18 cellular contexts compared by ENCODE assay signal in genomic region chr22:45960477-45961386, GRCh38. TPM values are rescaled to one million over a fixed set of nuclear protein-coding genes. Genes with fewer than 3 reads are reported as not detected.
DNase-seq lines count a peak whose midpoint lies in the region; ATAC-seq and TF ChIP-seq lines count a peak whose summit lies in the region.
"Had no signal": no experiment of that assay in that cellular context is flagged by ENCODE, and none has a peak within 500 bp of the region (broad histone marks: within the 10 kb centered on the region; RNA-seq: fewer than 3 reads in every experiment).

No MANE protein-coding gene starts in this region.

- no peaks in the 10 kb centered on the region for H3K27me3 Mint-ChIP-seq in WTC11 (ENCODE audit: low read depth)

- H3K9me3 Mint-ChIP-seq in WTC11 = no peaks in the 10 kb centered on the region
- H3K9me3 Mint-ChIP-seq: CD4-positive, alpha-beta memory T cell; T-cell had no signal

- CTCF ChIA-PET in WTC11 (lab: Charles Lee) = interaction anchor here (1.0 to 2.1 kb wide), 3 partner anchors 9 to 97 kb away, joined by 4 to 6 read pairs (median 5); no protein-coding TSS in a partner anchor

- no peaks in the 10 kb centered on the region for H3K36me3 Mint-ChIP-seq in WTC11
- H3K36me3 Mint-ChIP-seq: CD4-positive, alpha-beta memory T cell; T-cell had no signal

- peak overlapping the region; percentile 79; the same call in 1 of the 2 replicates for H3K27ac Mint-ChIP-seq in WTC11
- H3K27ac Mint-ChIP-seq: CD4-positive, alpha-beta memory T cell; T-cell had no signal

- no peaks in the 10 kb centered on the region for H3K36me3 ChIP-seq in H7 (replicated peaks; ENCODE audit: control insufficient read depth, insufficient read depth, low read length)
- H3K36me3 ChIP-seq: Peyer's patch had no signal

- ATAC-seq in WTC11 (peak; percentile 30), HG03565 (IDR thresholded peaks at IDR 0.05; ENCODE audit: unreplicated experiment) (no peak), HG03442 (IDR thresholded peaks at IDR 0.05; ENCODE audit: unreplicated experiment) (no peak)
- ATAC-seq: T-cell had no signal

- POLR2A ChIA-PET in WTC11 (lab: Charles Lee) = no interaction called here

- no peaks in the 10 kb centered on the region for H3K27me3 ChIP-seq in H7 (ENCODE audit: control insufficient read depth, insufficient read depth, low read length)
- H3K27me3 ChIP-seq: Peyer's patch had no signal

- H3K4me3 ChIP-seq in H7 (ENCODE audit: insufficient read depth, low read depth, low read length) = no peak overlapping the region
- H3K4me3 ChIP-seq: Peyer's patch, SK-N-MC had no signal

- H3K4me3 Mint-ChIP-seq in WTC11 = no peak overlapping the region
- H3K4me3 Mint-ChIP-seq: CD4-positive, alpha-beta memory T cell; T-cell had no signal

- H3K4me1 Mint-ChIP-seq in WTC11 = peaks cover 9% of the 10 kb centered on the region; the same call in 1 of the 2 replicates
- H3K4me1 Mint-ChIP-seq: CD4-positive, alpha-beta memory T cell; T-cell had no signal

- DNase-seq in H7 = peak; percentile 78
- DNase-seq in WTC11 (ENCODE audit: low spot score) = no peak
- DNase-seq in iris pigment epithelial cell (ENCODE audit: low read depth) = peak; percentile 17
- DNase-seq in AG08395 (ENCODE audit: low spot score) = no peak
- DNase-seq in amygdala (lab: John Stamatoyannopoulos, UW) = no peak
- DNase-seq: CD4-positive, alpha-beta memory T cell; DMS79; GDM1; KBM-7; NCI-H1436 treated with DMSO at 0.1 percent for 48 hours; NCI-H2081; NCI-H524; Peyer's patch; Right ventricle myocardium superior; T-cell had no signal

- no peak for TF ChIP-seq CTCF in WTC11 (IDR thresholded peaks at IDR 0.05)

TF ChIP-seq in WTC11, 78 proteins besides CTCF, POLR2A, EP300 and RAD21:
- TF ChIP-seq GTF2I (CRISPR knock-in tag; conservative IDR thresholded peaks at IDR 0.05) = peak; percentile 56; the same call in 1 of the 2 replicates
- no peak for TF ChIP-seq ZBTB21 (CRISPR knock-in tag; IDR thresholded peaks at IDR 0.05; ENCODE audit: borderline replicate concordance)
- no peak for TF ChIP-seq ZNF423 (CRISPR knock-in tag; IDR thresholded peaks at IDR 0.05)

RNA-seq across cellular contexts. Expression of gene WNT7B, which starts 16.2 kb away (rescaled TPM):
- total RNA-seq in H7 (2014; rRNA removed; shearing (Covaris generic)) = 0.10 TPM in 1 of 2 replicates, not detected in the other
- total RNA-seq in WTC11 (2021) = 0.18 to 0.33 TPM (median 0.23 TPM) in 3 replicates
- total RNA-seq: CD4-positive, alpha-beta memory T cell; Peyer's patch; Right ventricle myocardium superior had no signal

Comparison
In these comparisons a context has a peak if more than half of its experiments do, and no peak if none do; other contexts are left out.
1. DNase-seq: peak in H7 (single experiment) and iris pigment epithelial cell (single experiment); none in WTC11 (single experiment), AG08395 (single experiment) and amygdala (0 of 56).